Comparison of ENCODE assay signal across 8 cellular contexts in genomic region chr13:36418022-36418805, GRCh38. TPM values are rescaled to one million over a fixed set of nuclear protein-coding genes. Genes with fewer than 3 reads are reported as not detected.
DNase-seq lines count a peak whose midpoint lies in the region; ATAC-seq and TF ChIP-seq lines count a peak whose summit lies in the region.

No MANE protein-coding gene starts in this region.

- no peak for TF ChIP-seq CTCF in esophagus muscularis mucosa (IDR thresholded peaks at IDR 0.05)

- H3K27me3 ChIP-seq in esophagus muscularis mucosa = peaks cover 0 to 6% (median 0%) of the 10 kb centered on the region in 4 donors

- H3K27me3 Mint-ChIP-seq in activated T-helper 1 cell treated with anti-CD3 and anti-CD28 coated beads, Interleukin-12 subunit alpha, Interleukin-12 subunit beta, Interleukin-2, Interleukin-4 antibody, amounts not matched to agents 30 ng/mL and 10 ng/mL and 1 ng/mL, durations not matched to agents 14 hours and 24 hours and 36 hours (ENCODE audit: insufficient read depth) = no peaks in the 10 kb centered on the region
- peaks cover 30 to 41% of the 10 kb centered on the region in 2 donors for H3K27me3 Mint-ChIP-seq in natural killer cell treated with Interleukin-12 subunit alpha and Interleukin-12 subunit beta and Interleukin-15 and Interleukin-18, amount 100 ng/mL, for 72 hours

- no peaks in the 10 kb centered on the region for H3K36me3 ChIP-seq in esophagus muscularis mucosa

- intact Hi-C loops in activated T-helper 1 cell treated with anti-CD3 and anti-CD28 coated beads, Interleukin-12 subunit alpha, Interleukin-12 subunit beta, Interleukin-2, Interleukin-4 antibody, amounts not matched to agents 30 ng/mL and 10 ng/mL and 1 ng/mL, durations not matched to agents 14 hours and 24 hours and 36 hours (cut with micrococcal nuclease) = loop anchor here (1.0 to 5.0 kb wide), 2 partner anchors 72 to 121 kb away; partner anchors contain the start of genes CCDC169 and SPART
- intact Hi-C loops in esophagus muscularis mucosa (cut with DNase I) = no loop called here

- H3K4me1 Mint-ChIP-seq in activated T-helper 1 cell treated with anti-CD3 and anti-CD28 coated beads, Interleukin-12 subunit alpha, Interleukin-12 subunit beta, Interleukin-2, Interleukin-4 antibody, amounts not matched to agents 30 ng/mL and 10 ng/mL and 1 ng/mL, durations not matched to agents 14 hours and 24 hours and 36 hours (ENCODE audit: low read depth) = peaks cover 54% of the 10 kb centered on the region
- peaks cover 14 to 26% of the 10 kb centered on the region in 2 donors for H3K4me1 Mint-ChIP-seq in natural killer cell treated with Interleukin-12 subunit alpha and Interleukin-12 subunit beta and Interleukin-15 and Interleukin-18, amount 100 ng/mL, for 72 hours (ENCODE audit: low read depth in 2 of 2)

- TF ChIP-seq EP300 in esophagus muscularis mucosa (IDR thresholded peaks at IDR 0.05) = no peak

- ATAC-seq in GM21515 (IDR thresholded peaks at IDR 0.05; ENCODE audit: unreplicated experiment) = peak; percentile 87
- ATAC-seq in natural killer cell treated with Interleukin-12 subunit alpha and Interleukin-12 subunit beta and Interleukin-15 and Interleukin-18, amount 100 ng/mL, for 72 hours = peak; percentile 80

- H3K4me1 ChIP-seq in esophagus muscularis mucosa = peaks cover 0 to 5% (median 0%) of the 10 kb centered on the region in 4 donors

- peak overlapping the region; percentile 1 for H3K4me3 Mint-ChIP-seq in activated T-helper 1 cell treated with anti-CD3 and anti-CD28 coated beads, Interleukin-12 subunit alpha, Interleukin-12 subunit beta, Interleukin-2, Interleukin-4 antibody, amounts not matched to agents 30 ng/mL and 10 ng/mL and 1 ng/mL, durations not matched to agents 14 hours and 24 hours and 36 hours
- peak overlapping the region; percentile 61 for H3K4me3 Mint-ChIP-seq in natural killer cell treated with Interleukin-12 subunit alpha and Interleukin-12 subunit beta and Interleukin-15 and Interleukin-18, amount 100 ng/mL, for 72 hours

- H3K9me3 ChIP-seq in esophagus muscularis mucosa = peaks cover 0 to 8% (median 2%) of the 10 kb centered on the region in 4 donors

- WGBS in esophagus muscularis mucosa = 50% methylated on average over 9 of the region's 9 CpGs

- no peak for TF ChIP-seq POLR2A in esophagus muscularis mucosa (IDR thresholded peaks at IDR 0.05; ENCODE audit: low read depth)

- H3K9me3 Mint-ChIP-seq in activated T-helper 1 cell treated with anti-CD3 and anti-CD28 coated beads, Interleukin-12 subunit alpha, Interleukin-12 subunit beta, Interleukin-2, Interleukin-4 antibody, amounts not matched to agents 30 ng/mL and 10 ng/mL and 1 ng/mL, durations not matched to agents 14 hours and 24 hours and 36 hours = peaks cover 17% of the 10 kb centered on the region
- H3K9me3 Mint-ChIP-seq in natural killer cell treated with Interleukin-12 subunit alpha and Interleukin-12 subunit beta and Interleukin-15 and Interleukin-18, amount 100 ng/mL, for 72 hours = no peaks in the 10 kb centered on the region

- in situ Hi-C loops in Caki2 (cut with HindIII; ENCODE audit: low pct_unique_long_range_greater_than_20kb, low sequenced_read_pairs) = no loop called here

- peak overlapping the region; percentile 41 for H3K27ac Mint-ChIP-seq in activated T-helper 1 cell treated with anti-CD3 and anti-CD28 coated beads, Interleukin-12 subunit alpha, Interleukin-12 subunit beta, Interleukin-2, Interleukin-4 antibody, amounts not matched to agents 30 ng/mL and 10 ng/mL and 1 ng/mL, durations not matched to agents 14 hours and 24 hours and 36 hours
- peak overlapping the region; percentile 3 to 55 for H3K27ac Mint-ChIP-seq in natural killer cell treated with Interleukin-12 subunit alpha and Interleukin-12 subunit beta and Interleukin-15 and Interleukin-18, amount 100 ng/mL, for 72 hours

- no peak overlapping the region for H3K4me3 ChIP-seq in esophagus muscularis mucosa

- H3K36me3 Mint-ChIP-seq in activated T-helper 1 cell treated with anti-CD3 and anti-CD28 coated beads, Interleukin-12 subunit alpha, Interleukin-12 subunit beta, Interleukin-2, Interleukin-4 antibody, amounts not matched to agents 30 ng/mL and 10 ng/mL and 1 ng/mL, durations not matched to agents 14 hours and 24 hours and 36 hours (ENCODE audit: low read depth) = peaks cover 1% of the 10 kb centered on the region
- H3K36me3 Mint-ChIP-seq in natural killer cell treated with Interleukin-12 subunit alpha and Interleukin-12 subunit beta and Interleukin-15 and Interleukin-18, amount 100 ng/mL, for 72 hours = no peaks in the 10 kb centered on the region

- DNase-seq in Caki2 (ENCODE audit: low read depth) (peak; percentile 57), HT1080 (ENCODE audit: low read depth) (peak; percentile 91), mesenteric fat pad (ENCODE audit: low spot score) (no peak), esophagus muscularis mucosa (ENCODE audit: extremely low spot score) (no peak), substantia nigra (lab: John Stamatoyannopoulos, UW) (no peak)
- no peak for DNase-seq in activated T-helper 1 cell treated with anti-CD3 and anti-CD28 coated beads, Interleukin-12 subunit alpha, Interleukin-12 subunit beta, Interleukin-2, Interleukin-4 antibody, amounts not matched to agents 30 ng/mL and 10 ng/mL and 1 ng/mL, durations not matched to agents 14 hours and 24 hours and 36 hours (ENCODE audit: low spot score)
- no peak for DNase-seq in natural killer cell treated with Interleukin-12 subunit alpha and Interleukin-12 subunit beta and Interleukin-15 and Interleukin-18, amount 100 ng/mL, for 72 hours (ENCODE audit: low spot score)

- H3K27ac ChIP-seq in esophagus muscularis mucosa (replicated peaks in 1 of 4) = no peak overlapping the region
- H3K27ac ChIP-seq in substantia nigra (ENCODE audit: low read depth, low read length, poor library complexity, severe bottlenecking) = no peak overlapping the region

RNA-seq across cellular contexts. Expression of gene CCNA1, which starts 14.1 kb away (rescaled TPM):
- 7.8 and 8.1 TPM in 2 replicates for total RNA-seq in Caki2 (2014; rRNA removed; shearing (Covaris generic); ENCODE audit: low replicate concordance)
- 0.03 and 0.18 TPM in 2 replicates for total RNA-seq in HT1080 (2014; rRNA removed; shearing (Covaris generic))
- polyA plus RNA-seq in HT1080 (2015; cell fraction: cytosol; rRNA removed) = 0.64 and 0.96 TPM in 2 replicates
- polyA plus RNA-seq in HT1080 (2015; cell fraction: nucleus; rRNA removed) = 0.56 and 0.77 TPM in 2 replicates
- total RNA-seq in activated T-helper 1 cell treated with anti-CD3 and anti-CD28 coated beads, Interleukin-12 subunit alpha, Interleukin-12 subunit beta, Interleukin-2, Interleukin-4 antibody, amounts not matched to agents 30 ng/mL and 10 ng/mL and 1 ng/mL, durations not matched to agents 14 hours and 24 hours and 36 hours = 1.5 and 1.6 TPM in 2 replicates
- total RNA-seq in natural killer cell treated with Interleukin-12 subunit alpha and Interleukin-12 subunit beta and Interleukin-15 and Interleukin-18, amount 100 ng/mL, for 72 hours = under 1 TPM in 1 of 2 donors, not detected in 1; 0.70 TPM
- 0.71 TPM for total RNA-seq in mesenteric fat pad
- total RNA-seq in esophagus muscularis mucosa = under 1 TPM in 3 of 4 donors, not detected in 1; 0.26 to 0.83 (median 0.33) TPM

Comparison
In these comparisons a context has a peak if more than half of its experiments do, and no peak if none do; other contexts are left out.
1. DNase-seq: peak in Caki2 (single experiment) and HT1080 (single experiment); none in activated T-helper 1 cell treated with anti-CD3 and anti-CD28 coated beads, Interleukin-12 subunit alpha, Interleukin-12 subunit beta, Interleukin-2, Interleukin-4 antibody, amounts not matched to agents 30 ng/mL and 10 ng/mL and 1 ng/mL, durations not matched to agents 14 hours and 24 hours and 36 hours (single experiment), natural killer cell treated with Interleukin-12 subunit alpha and Interleukin-12 subunit beta and Interleukin-15 and Interleukin-18, amount 100 ng/mL, for 72 hours (single experiment), mesenteric fat pad (single experiment), esophagus muscularis mucosa (single experiment) and substantia nigra (0 of 49).